In the genomic region with DNA sequence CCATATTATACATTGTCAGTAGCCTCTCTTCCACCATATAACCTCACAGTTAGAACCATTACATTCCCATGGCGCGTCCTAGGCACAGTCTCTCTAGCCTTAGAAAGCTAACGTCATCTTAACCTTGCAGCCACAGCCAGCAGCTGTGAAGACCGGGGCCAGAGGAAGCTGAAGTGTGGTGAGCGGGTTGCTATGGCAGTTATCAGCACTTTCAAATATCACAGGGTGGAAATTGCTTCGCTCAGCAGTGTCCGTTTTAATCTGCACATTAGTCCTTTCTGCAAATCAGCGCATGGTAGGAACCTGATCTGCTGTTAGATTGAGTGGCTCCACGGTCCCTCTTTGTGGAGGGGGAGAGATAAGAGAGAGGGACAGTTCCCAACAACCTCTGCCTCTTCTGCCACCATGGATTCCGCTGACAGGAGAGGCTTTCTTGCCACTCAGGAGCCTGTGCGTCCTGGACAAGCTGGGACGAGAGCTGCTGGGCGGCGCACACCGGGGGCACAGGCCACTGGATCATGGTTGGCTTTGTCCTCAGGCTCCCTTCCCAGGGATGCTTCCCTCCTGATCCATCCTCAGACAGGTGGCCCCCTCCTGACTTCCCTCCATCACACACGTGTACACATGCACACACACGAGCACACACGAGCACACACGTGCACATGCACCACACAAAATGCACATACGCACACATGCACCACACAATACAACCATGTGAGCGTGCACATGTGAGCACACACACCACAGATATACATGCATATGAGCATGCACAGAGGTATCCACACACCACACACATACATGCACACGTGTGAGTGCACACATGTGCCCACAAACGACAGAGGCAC, we compare ENCODE assay signal across 10 cellular contexts.
DNase-seq lines count a peak whose midpoint lies in the region; TF ChIP-seq lines count a peak whose summit lies in the region.
"Had no signal": no experiment of that assay in that cellular context is flagged by ENCODE, and none has a peak within 500 bp of the region (broad histone marks: within the 10 kb centered on the region; RNA-seq: fewer than 3 reads in every experiment).

No MANE protein-coding gene starts in this region.

- no peak for TF ChIP-seq EP300 in esophagus muscularis mucosa (IDR thresholded peaks at IDR 0.05)

- peaks cover 4% of the 10 kb centered on the region for H3K36me3 Mint-ChIP-seq in nephron (ENCODE audit: low read depth)

- peaks cover 8% of the 10 kb centered on the region for H3K27me3 Mint-ChIP-seq in nephron (ENCODE audit: low read depth)

- H3K27ac ChIP-seq in esophagus muscularis mucosa (replicated peaks in 1 of 4): no peak overlapping the region
- H3K27ac ChIP-seq: gastrocnemius medialis, skin epidermis had no signal

- 73% methylated on average over 23 of the region's 23 CpGs for WGBS in esophagus muscularis mucosa

- H3K4me1 Mint-ChIP-seq in nephron: peaks cover 24% of the 10 kb centered on the region

- intact Hi-C loops in esophagus muscularis mucosa (cut with DNase I): no loop called here

- no peaks in the 10 kb centered on the region for H3K36me3 ChIP-seq in esophagus muscularis mucosa
- H3K36me3 ChIP-seq: gastrocnemius medialis had no signal

- H3K9me3 Mint-ChIP-seq in nephron: peaks cover 13% of the 10 kb centered on the region

- no peak overlapping the region for H3K4me3 ChIP-seq in esophagus muscularis mucosa
- H3K4me3 ChIP-seq: gastrocnemius medialis, skin epidermis had no signal

- H3K4me3 Mint-ChIP-seq in nephron: no peak overlapping the region
- H3K4me3 Mint-ChIP-seq: activated T-cell treated with anti-CD3 and anti-CD28 coated beads, Interleukin-2, amount 50 U/mL, for 72 hours had no signal

- peak; percentile 4 for DNase-seq in HT-29 (ENCODE audit: low spot score)
- peak; percentile 59 for DNase-seq in RPMI8226
- DNase-seq in esophagus muscularis mucosa (ENCODE audit: extremely low spot score): peak; percentile 86
- DNase-seq in DMS79 (lab: John Stamatoyannopoulos, UW): no peak
- DNase-seq in DMS153 treated with DMSO at 0.1 percent for 48 hours (lab: John Stamatoyannopoulos, UW; ENCODE audit: unreplicated experiment): no peak
- no peak for DNase-seq in HK-2 (ENCODE audit: unreplicated experiment)
- DNase-seq: activated T-cell treated with anti-CD3 and anti-CD28 coated beads, Interleukin-2, amount 50 U/mL, for 72 hours; gastrocnemius medialis had no signal

- H3K9me3 ChIP-seq in esophagus muscularis mucosa: peaks cover 0 to 20% (median 13%) of the 10 kb centered on the region in 4 donors

- H3K27ac Mint-ChIP-seq in nephron: peak overlapping the region in 2 of 3 experiments; percentile 18 to 33
- H3K27ac Mint-ChIP-seq: activated T-cell treated with anti-CD3 and anti-CD28 coated beads, Interleukin-2, amount 50 U/mL, for 72 hours had no signal

- TF ChIP-seq CTCF in esophagus muscularis mucosa (IDR thresholded peaks at IDR 0.05): no peak
- TF ChIP-seq CTCF in nephron (IDR thresholded peaks at IDR 0.05; ENCODE audit: unreplicated experiment in 3 of 3): no peak

- H3K4me1 ChIP-seq in esophagus muscularis mucosa: no peaks in the 10 kb centered on the region
- H3K4me1 ChIP-seq: gastrocnemius medialis had no signal

- no peak for TF ChIP-seq POLR2A in esophagus muscularis mucosa (IDR thresholded peaks at IDR 0.05; ENCODE audit: low read depth)

- peaks cover 0 to 4% (median 0%) of the 10 kb centered on the region in 4 donors for H3K27me3 ChIP-seq in esophagus muscularis mucosa
- H3K27me3 ChIP-seq: gastrocnemius medialis had no signal

Comparison
In these comparisons a context has a peak if more than half of its experiments do, and no peak if none do; other contexts are left out.
1. DNase-seq: peak in HT-29 (single experiment), RPMI8226 (single experiment) and esophagus muscularis mucosa (single experiment); none in DMS79 (single experiment), DMS153 treated with DMSO at 0.1 percent for 48 hours (single experiment) and HK-2 (single experiment).